Comparison of ENCODE assay signal across 8 cellular contexts in the genomic region with DNA sequence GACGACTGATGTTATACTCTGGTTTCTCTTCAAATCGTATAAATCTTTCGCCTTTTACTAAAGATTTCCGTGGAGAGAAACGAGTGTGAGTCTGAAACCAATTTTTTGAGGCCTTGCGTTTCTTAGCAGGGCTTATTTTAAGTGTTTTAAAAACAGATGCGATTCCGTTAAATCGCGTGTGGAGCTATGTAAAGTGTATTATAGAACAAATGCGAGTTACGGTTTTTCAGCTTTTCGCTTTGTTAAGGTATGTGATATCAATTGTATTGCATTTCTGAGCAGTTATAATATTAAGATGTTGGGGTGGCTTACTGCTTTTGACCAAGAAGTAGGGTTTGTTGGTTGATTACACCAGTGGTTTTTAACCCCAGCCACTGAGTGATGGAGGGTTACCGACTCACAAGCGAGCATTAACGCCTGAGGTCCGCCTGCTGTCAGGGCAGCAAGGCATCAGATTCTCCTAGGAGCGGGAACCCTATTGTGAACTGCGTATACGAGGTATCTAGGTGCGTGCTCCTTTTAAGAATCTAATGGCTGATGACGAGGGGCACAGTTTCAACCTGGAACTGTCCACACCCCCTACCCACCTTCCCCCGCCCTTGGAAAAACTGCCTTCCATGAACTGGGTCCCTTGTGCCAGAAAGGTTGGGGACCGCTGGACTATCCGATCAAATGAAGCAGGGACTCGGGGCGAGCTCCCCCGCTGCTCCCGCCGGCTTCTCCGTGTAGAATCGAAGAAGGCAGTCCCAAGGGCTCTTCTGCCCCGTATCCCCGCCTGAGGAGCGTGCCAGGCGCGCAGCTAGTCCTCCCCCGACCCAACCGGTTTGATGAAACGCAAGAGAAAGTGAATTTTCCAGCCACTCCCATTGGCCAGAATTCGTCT. TPM values are rescaled to one million over a fixed set of nuclear protein-coding genes. Genes with fewer than 3 reads are reported as not detected.
DNase-seq lines count a peak whose midpoint lies in the region; ATAC-seq and TF ChIP-seq lines count a peak whose summit lies in the region.

No MANE protein-coding gene starts in this region.

- H3K4me3 ChIP-seq in SK-N-MC (peak overlapping the region; percentile 79), osteoblast (ENCODE audit: insufficient read depth, low read length) (peak overlapping the region; percentile 72), testis (peak overlapping the region; percentile 60 to 81)

- H3K4me1 Mint-ChIP-seq in activated naive CD8-positive, alpha-beta T cell (ENCODE audit: low read depth) = peaks cover 35% of the 10 kb centered on the region
- H3K4me1 Mint-ChIP-seq in glutamatergic neuron (ENCODE audit: low read depth, unreplicated experiment) = peaks cover 8% of the 10 kb centered on the region

- no peaks in the 10 kb centered on the region for H4K20me1 ChIP-seq in osteoblast (ENCODE audit: insufficient read depth, low read length)

- peak overlapping the region; percentile 5 for H2AFZ ChIP-seq in osteoblast (ENCODE audit: low read length)

- H3K36me3 ChIP-seq in SK-N-MC (ENCODE audit: insufficient read depth, low read length) = no peaks in the 10 kb centered on the region
- H3K36me3 ChIP-seq in osteoblast (ENCODE audit: insufficient read depth, low read length) = no peaks in the 10 kb centered on the region
- H3K36me3 ChIP-seq in testis (ENCODE audit: low read depth, missing control alignments) = no peaks in the 10 kb centered on the region

- H3K4me1 ChIP-seq in osteoblast (ENCODE audit: insufficient read depth, low read length) (peaks cover 8% of the 10 kb centered on the region), testis (peaks cover 19% of the 10 kb centered on the region)

- no peaks in the 10 kb centered on the region for H3K36me3 Mint-ChIP-seq in activated naive CD8-positive, alpha-beta T cell
- H3K36me3 Mint-ChIP-seq in glutamatergic neuron (ENCODE audit: unreplicated experiment) = no peaks in the 10 kb centered on the region

- peak; percentile 61 for ATAC-seq in HG02610 (IDR thresholded peaks at IDR 0.05; ENCODE audit: unreplicated experiment)

- H3K27me3 ChIP-seq in osteoblast (ENCODE audit: insufficient read depth, low read length) (no peaks in the 10 kb centered on the region), testis (no peaks in the 10 kb centered on the region)

- intact Hi-C loops in testis (cut with DNase I; ENCODE audit: low total_unique reads) = no loop called here

- TF ChIP-seq POLR2A in testis (IDR thresholded peaks at IDR 0.05) = peak; percentile 86

- TF ChIP-seq CTCF in GM10266 (IDR thresholded peaks at IDR 0.05; ENCODE audit: control insufficient read depth, insufficient read depth, low read depth, missing control alignments) = no peak
- no peak for TF ChIP-seq CTCF in glutamatergic neuron (IDR thresholded peaks at IDR 0.05; ENCODE audit: partially characterized antibody, unreplicated experiment)
- TF ChIP-seq CTCF in osteoblast (IDR thresholded peaks at IDR 0.05; ENCODE audit: extremely low read depth, low read depth, low read length) = no peak
- no peak for TF ChIP-seq CTCF in testis (IDR thresholded peaks at IDR 0.05)

- peak overlapping the region; percentile 87 for H3K9ac ChIP-seq in SK-N-MC (ENCODE audit: insufficient read length)

- peak overlapping the region; percentile 99 for H3K27ac ChIP-seq in SK-N-MC
- peak overlapping the region; percentile 99 for H3K27ac ChIP-seq in osteoblast (ENCODE audit: low read depth, low read length)
- peak overlapping the region; percentile 98 to 100 for H3K27ac ChIP-seq in testis

- 0 to 1% methylated on average over 35 to 41 of the region's 41 CpGs for WGBS in testis, 2 donors

- no peaks in the 10 kb centered on the region for H3K79me2 ChIP-seq in osteoblast (ENCODE audit: insufficient read depth, low read length)

- peak overlapping the region; percentile 96 for H3K4me3 Mint-ChIP-seq in activated naive CD8-positive, alpha-beta T cell
- H3K4me3 Mint-ChIP-seq in glutamatergic neuron (ENCODE audit: unreplicated experiment) = peak overlapping the region; percentile 99

- H3K9me3 ChIP-seq in SK-N-MC (ENCODE audit: low read depth, low read length) = no peaks in the 10 kb centered on the region
- no peaks in the 10 kb centered on the region for H3K9me3 ChIP-seq in osteoblast (ENCODE audit: low read depth, low read length)
- H3K9me3 ChIP-seq in testis = no peaks in the 10 kb centered on the region

- no peaks in the 10 kb centered on the region for H3K27me3 Mint-ChIP-seq in activated naive CD8-positive, alpha-beta T cell
- peaks cover 21% of the 10 kb centered on the region for H3K27me3 Mint-ChIP-seq in glutamatergic neuron (ENCODE audit: unreplicated experiment)

- H3K4me2 ChIP-seq in osteoblast (ENCODE audit: insufficient read depth, low read length) = peak overlapping the region; percentile 87

- H3K27ac Mint-ChIP-seq in activated naive CD8-positive, alpha-beta T cell = peak overlapping the region; percentile 100
- H3K27ac Mint-ChIP-seq in glutamatergic neuron (ENCODE audit: unreplicated experiment) = peak overlapping the region; percentile 100

- no peaks in the 10 kb centered on the region for H3K9me3 Mint-ChIP-seq in activated naive CD8-positive, alpha-beta T cell (ENCODE audit: low read depth)
- H3K9me3 Mint-ChIP-seq in glutamatergic neuron (ENCODE audit: unreplicated experiment) = peaks cover 22% of the 10 kb centered on the region

- peak; percentile 85 for DNase-seq in GM10266 (ENCODE audit: extremely low spot score)
- peak; percentile 99 for DNase-seq in NCI-H1092 (lab: John Stamatoyannopoulos, UW)
- peak; percentile 100 for DNase-seq in SK-N-MC (ENCODE audit: low read depth, low spot score)
- peak; percentile 71 for DNase-seq in glutamatergic neuron
- DNase-seq in osteoblast (ENCODE audit: insufficient read length, low spot score, missing footprints) = peak; percentile 94
- peak; percentile 89 for DNase-seq in testis

RNA-seq across cellular contexts. Expression of a gene that starts 17.8 kb away (rescaled TPM):
- total RNA-seq in glutamatergic neuron (ENCODE audit: unreplicated experiment) (35.7 TPM), osteoblast (51.6 and 64.1 TPM in 2 replicates), testis (100 to 1,000 TPM; 140 to 144 TPM)
- polyA plus RNA-seq in testis (ENCODE audit: insufficient read depth, low read depth, low replicate concordance) = 73.5 TPM

RNA-seq across cellular contexts. Expression of a gene that starts 26.1 kb away (rescaled TPM):
- 113 TPM for total RNA-seq in glutamatergic neuron (ENCODE audit: unreplicated experiment)
- total RNA-seq in osteoblast = 242 and 281 TPM in 2 replicates
- total RNA-seq in testis = 10 to 100 TPM; 33.1 to 62.0 TPM
- 41.3 TPM for polyA plus RNA-seq in testis (ENCODE audit: insufficient read depth, low read depth, low replicate concordance)

RNA-seq across cellular contexts. Expression of a gene that starts 49.6 kb away (rescaled TPM):
- total RNA-seq in glutamatergic neuron (ENCODE audit: unreplicated experiment) (not detected), osteoblast (not detected in 2 replicates), testis (under 1 TPM in 1 of 2 donors, not detected in 1; 0.50 TPM)
- polyA plus RNA-seq in testis (ENCODE audit: insufficient read depth, low read depth, low replicate concordance) = not detected

Comparison
In these comparisons a context has a peak if more than half of its experiments do, and no peak if none do; other contexts are left out.
1. Peak in every context shown above with its lines: DNase-seq, ATAC-seq, H3K4me3 ChIP-seq and H3K27ac ChIP-seq.